Comparison of ENCODE assay signal across 24 cellular contexts in genomic region chr17:39828443-39828842, GRCh38. TPM values are rescaled to one million over a fixed set of nuclear protein-coding genes. Genes with fewer than 3 reads are reported as not detected.
DNase-seq lines count a peak whose midpoint lies in the region; ATAC-seq and TF ChIP-seq lines count a peak whose summit lies in the region.
"Had no signal": no experiment of that assay in that cellular context is flagged by ENCODE, and none has a peak within 500 bp of the region (broad histone marks: within the 10 kb centered on the region; RNA-seq: fewer than 3 reads in every experiment).

No MANE protein-coding gene starts in this region.

- H3K27me3 Mint-ChIP-seq in activated CD4-positive, alpha-beta memory T cell treated with anti-CD3 and anti-CD28 coated beads for 36 hours, result no peaks in the 10 kb centered on the region
- no peaks in the 10 kb centered on the region for H3K27me3 Mint-ChIP-seq in activated CD4-positive, alpha-beta memory T cell treated with anti-CD3 and anti-CD28 coated beads, Interleukin-2, amount 10 ng/mL, durations not matched to agents 7 days and 5 days
- H3K27me3 Mint-ChIP-seq in Calu3 (ENCODE audit: unreplicated experiment), result no peaks in the 10 kb centered on the region
- no peaks in the 10 kb centered on the region for H3K27me3 Mint-ChIP-seq in naive thymus-derived CD8-positive, alpha-beta T cell
- H3K27me3 Mint-ChIP-seq: IgD-negative memory B cell had no signal

- peaks cover 0 to 12% (median 0%) of the 10 kb centered on the region in 45 donors for H3K27me3 ChIP-seq in dorsolateral prefrontal cortex
- H3K27me3 ChIP-seq: BLaER1 treated with 17β-estradiol and CSF1 and Interleukin-3, amounts not matched to agents 10 nM and 100 nM; sigmoid colon had no signal

- H3K4me3 Mint-ChIP-seq in activated CD4-positive, alpha-beta memory T cell treated with anti-CD3 and anti-CD28 coated beads for 36 hours, result no peak overlapping the region
- no peak overlapping the region for H3K4me3 Mint-ChIP-seq in activated CD4-positive, alpha-beta memory T cell treated with anti-CD3 and anti-CD28 coated beads, Interleukin-2, amount 10 ng/mL, durations not matched to agents 7 days and 5 days
- H3K4me3 Mint-ChIP-seq in Calu3 (ENCODE audit: low read depth, unreplicated experiment), result peak overlapping the region; percentile 36
- no peak overlapping the region for H3K4me3 Mint-ChIP-seq in naive thymus-derived CD8-positive, alpha-beta T cell
- H3K4me3 Mint-ChIP-seq: IgD-negative memory B cell had no signal

- POLR2A ChIA-PET in activated CD4-positive, alpha-beta memory T cell treated with anti-CD3 and anti-CD28 coated beads for 36 hours (lab: Charles Lee), result no interaction called here
- POLR2A ChIA-PET in activated CD4-positive, alpha-beta memory T cell treated with anti-CD3 and anti-CD28 coated beads, Interleukin-2, amount 10 ng/mL, durations not matched to agents 7 days and 5 days (lab: Charles Lee), result no interaction called here
- POLR2A ChIA-PET in naive thymus-derived CD8-positive, alpha-beta T cell (lab: Charles Lee), result interaction anchor here (0.7 to 1.1 kb wide), 2 partner anchors 15 to 67 kb away, joined by 3 read pairs; no protein-coding TSS in a partner anchor

- no peaks in the 10 kb centered on the region for H3K36me3 ChIP-seq in mucosa of descending colon (ENCODE audit: low read depth)
- H3K36me3 ChIP-seq: BLaER1 treated with 17β-estradiol and CSF1 and Interleukin-3, amounts not matched to agents 10 nM and 100 nM; MG63; sigmoid colon had no signal

- no peak overlapping the region for H3K27ac ChIP-seq in dorsolateral prefrontal cortex
- H3K27ac ChIP-seq: BLaER1 treated with 17β-estradiol and CSF1 and Interleukin-3, amounts not matched to agents 10 nM and 100 nM; HL-60; sigmoid colon had no signal

- H3K4me1 Mint-ChIP-seq in activated CD4-positive, alpha-beta memory T cell treated with anti-CD3 and anti-CD28 coated beads for 36 hours (ENCODE audit: low read depth), result peaks cover 25% of the 10 kb centered on the region
- H3K4me1 Mint-ChIP-seq in activated CD4-positive, alpha-beta memory T cell treated with anti-CD3 and anti-CD28 coated beads, Interleukin-2, amount 10 ng/mL, durations not matched to agents 7 days and 5 days, result peaks cover 7% of the 10 kb centered on the region
- peaks cover 17% of the 10 kb centered on the region for H3K4me1 Mint-ChIP-seq in Calu3 (ENCODE audit: low read depth, unreplicated experiment)
- peaks cover 12 to 42% (median 28%) of the 10 kb centered on the region in 4 donors for H3K4me1 Mint-ChIP-seq in naive thymus-derived CD8-positive, alpha-beta T cell

- intact Hi-C loops in activated CD4-positive, alpha-beta memory T cell treated with anti-CD3 and anti-CD28 coated beads for 36 hours (cut with micrococcal nuclease), result no loop called here
- intact Hi-C loops in Calu3 (cut with micrococcal nuclease; ENCODE audit: unreplicated experiment) (loop anchor here (1.0 to 2.0 kb wide), 17 partner anchors 20 to 206 kb away; partner anchors contain the start of genes IKZF3, MIEN1, PGAP3 and PSMD3), mucosa of descending colon (cut with DNase I, micrococcal nuclease) (no loop called here), dorsolateral prefrontal cortex (cut with DNase I) (no loop called here), left cardiac atrium (cut with DNase I) (no loop called here)

- CTCF ChIA-PET in activated CD4-positive, alpha-beta memory T cell treated with anti-CD3 and anti-CD28 coated beads for 36 hours (lab: Charles Lee), result no interaction called here
- CTCF ChIA-PET in activated CD4-positive, alpha-beta memory T cell treated with anti-CD3 and anti-CD28 coated beads, Interleukin-2, amount 10 ng/mL, durations not matched to agents 7 days and 5 days (lab: Charles Lee), result no interaction called here
- CTCF ChIA-PET in Calu3 (lab: Charles Lee), result interaction anchor here (0.6 to 31.7 kb wide), 86 partner anchors 8 to 1270 kb away, joined by 3 to 1809 read pairs (median 8); partner anchors contain the start of genes CASC3, ERBB2, GRB7 and GSDMA

- peak overlapping the region; percentile 44 for H3K27ac Mint-ChIP-seq in activated CD4-positive, alpha-beta memory T cell treated with anti-CD3 and anti-CD28 coated beads for 36 hours
- H3K27ac Mint-ChIP-seq in activated CD4-positive, alpha-beta memory T cell treated with anti-CD3 and anti-CD28 coated beads, Interleukin-2, amount 10 ng/mL, durations not matched to agents 7 days and 5 days, result no peak overlapping the region
- peak overlapping the region; percentile 48 for H3K27ac Mint-ChIP-seq in Calu3 (ENCODE audit: unreplicated experiment)
- peak overlapping the region in 8 of 10 donors; percentile 5 to 88 (median 61) for H3K27ac Mint-ChIP-seq in naive thymus-derived CD8-positive, alpha-beta T cell
- H3K27ac Mint-ChIP-seq: activated T-helper 2 cell treated with anti-CD3 and anti-CD28 coated beads, Interferon-gamma antibody, Interleukin-2, Interleukin-4, amounts not matched to agents 10 μg/mL and 5 μg/mL and 100 μg/mL, durations not matched to agents 14 hours and 24 hours and 36 hours had no signal

- H3K9me3 Mint-ChIP-seq in activated CD4-positive, alpha-beta memory T cell treated with anti-CD3 and anti-CD28 coated beads for 36 hours, result peaks cover 22% of the 10 kb centered on the region
- H3K9me3 Mint-ChIP-seq in activated CD4-positive, alpha-beta memory T cell treated with anti-CD3 and anti-CD28 coated beads, Interleukin-2, amount 10 ng/mL, durations not matched to agents 7 days and 5 days, result peaks cover 24% of the 10 kb centered on the region
- H3K9me3 Mint-ChIP-seq in Calu3 (ENCODE audit: low read depth, unreplicated experiment), result peaks cover 19% of the 10 kb centered on the region
- H3K9me3 Mint-ChIP-seq in naive thymus-derived CD8-positive, alpha-beta T cell, result peaks cover 0 to 23% (median 10%) of the 10 kb centered on the region in 9 donors

- H3K36me3 Mint-ChIP-seq in activated CD4-positive, alpha-beta memory T cell treated with anti-CD3 and anti-CD28 coated beads for 36 hours, result peaks cover 66% of the 10 kb centered on the region
- H3K36me3 Mint-ChIP-seq in activated CD4-positive, alpha-beta memory T cell treated with anti-CD3 and anti-CD28 coated beads, Interleukin-2, amount 10 ng/mL, durations not matched to agents 7 days and 5 days (ENCODE audit: low read depth), result peaks cover 61% of the 10 kb centered on the region
- H3K36me3 Mint-ChIP-seq in Calu3 (ENCODE audit: insufficient read depth, unreplicated experiment), result peaks cover 8% of the 10 kb centered on the region
- H3K36me3 Mint-ChIP-seq in naive thymus-derived CD8-positive, alpha-beta T cell, result peaks cover 24 to 84% (median 60%) of the 10 kb centered on the region in 3 donors

- no peak for ATAC-seq in naive thymus-derived CD8-positive, alpha-beta T cell
- ATAC-seq in mucosa of descending colon (no peak), left cardiac atrium (no peak)
- ATAC-seq: left ventricle myocardium superior had no signal

- no peaks in the 10 kb centered on the region for H3K4me1 ChIP-seq in mucosa of descending colon (ENCODE audit: low read depth)
- H3K4me1 ChIP-seq: sigmoid colon had no signal

- DNase-seq in activated CD4-positive, alpha-beta memory T cell treated with anti-CD3 and anti-CD28 coated beads for 36 hours, result no peak
- no peak for DNase-seq in activated CD4-positive, alpha-beta memory T cell treated with anti-CD3 and anti-CD28 coated beads, Interleukin-2, amount 10 ng/mL, durations not matched to agents 7 days and 5 days
- peak; percentile 100 for DNase-seq in Calu3
- peak; percentile 32 for DNase-seq in epithelial cell of esophagus (ENCODE audit: low read depth)
- no peak for DNase-seq in naive thymus-derived CD8-positive, alpha-beta T cell
- no peak for DNase-seq in mucosa of descending colon
- no peak for DNase-seq in dorsolateral prefrontal cortex
- no peak for DNase-seq in left cardiac atrium
- DNase-seq: caudate nucleus, left ventricle myocardium superior, MG63, NCI-H2171 treated with DMSO at 0.1 percent for 48 hours, NCI-H69, SHP77 treated with DMSO at 0.1 percent for 48 hours, sigmoid colon had no signal

- TF ChIP-seq CTCF in Calu3 (IDR thresholded peaks at IDR 0.05; ENCODE audit: unreplicated experiment), result no peak
- no peak for TF ChIP-seq CTCF in epithelial cell of esophagus (IDR thresholded peaks at IDR 0.05; ENCODE audit: insufficient read depth, low read depth, low read length, missing control alignments)
- no peak for TF ChIP-seq CTCF in mucosa of descending colon (IDR thresholded peaks at IDR 0.05)
- no peak for TF ChIP-seq CTCF in dorsolateral prefrontal cortex (IDR thresholded peaks at IDR 0.05 in 54 of 56, conservative IDR thresholded peaks at IDR 0.05 in 2 of 56; ENCODE audit: low read depth in 1 of 56, partially characterized antibody in 56 of 56)

- no TSS peak for BruUV-seq in Calu3 (replicated peaks; lab: Mats Ljungman, UMichigan)

- no peak overlapping the region for H3K4me3 ChIP-seq in epithelial cell of esophagus (ENCODE audit: low read length)
- H3K4me3 ChIP-seq in mucosa of descending colon, result no peak overlapping the region
- no peak overlapping the region for H3K4me3 ChIP-seq in dorsolateral prefrontal cortex
- H3K4me3 ChIP-seq: BLaER1 treated with 17β-estradiol and CSF1 and Interleukin-3, amounts not matched to agents 10 nM and 100 nM; MG63; sigmoid colon had no signal

- peaks cover 8% of the 10 kb centered on the region for H3K9me3 ChIP-seq in mucosa of descending colon

RNA-seq across cellular contexts. Expression of gene IKZF3, which starts 35.7 kb away (rescaled TPM):
- total RNA-seq in activated CD4-positive, alpha-beta memory T cell treated with anti-CD3 and anti-CD28 coated beads for 36 hours, result 10 to 100 TPM; 51.2 to 52.0 TPM
- 10 to 100 TPM; 37.9 to 38.2 TPM for total RNA-seq in activated CD4-positive, alpha-beta memory T cell treated with anti-CD3 and anti-CD28 coated beads, Interleukin-2, amount 10 ng/mL, durations not matched to agents 7 days and 5 days
- 30.9 and 41.0 TPM in 2 replicates for total RNA-seq in Calu3 (2022)
- total RNA-seq in naive thymus-derived CD8-positive, alpha-beta T cell, result 100 to 1,000 TPM; 111 to 118 TPM
- 10 to 100 TPM; 18.8 to 59.2 (median 21.5) TPM for polyA plus RNA-seq in naive thymus-derived CD8-positive, alpha-beta T cell
- 1 to 10 TPM; 3.5 to 5.3 (median 4.6) TPM for total RNA-seq in mucosa of descending colon
- 1 to 10 TPM in 85 of 120 experiments, under 1 TPM in 35; 0.35 to 5.2 (median 1.4) TPM for total RNA-seq in dorsolateral prefrontal cortex
- 1 to 10 TPM; 1.0 to 1.7 TPM for total RNA-seq in left cardiac atrium
- total RNA-seq: A172, dermis microvascular lymphatic vessel endothelial cell, osteocyte had no signal

RNA-seq across cellular contexts. Expression of gene ZPBP2, which starts 39.6 kb away (rescaled TPM):
- total RNA-seq in activated CD4-positive, alpha-beta memory T cell treated with anti-CD3 and anti-CD28 coated beads for 36 hours, result 1 to 10 TPM in 1 of 2 experiments, under 1 TPM in 1; 0.61 to 1.0 TPM
- total RNA-seq in activated CD4-positive, alpha-beta memory T cell treated with anti-CD3 and anti-CD28 coated beads, Interleukin-2, amount 10 ng/mL, durations not matched to agents 7 days and 5 days, result not detected
- total RNA-seq in Calu3 (2022) (not detected in 2 replicates), mucosa of descending colon (not detected), dorsolateral prefrontal cortex (not detected), left cardiac atrium (not detected)
- under 1 TPM; 0.38 to 0.49 TPM for total RNA-seq in naive thymus-derived CD8-positive, alpha-beta T cell
- not detected for polyA plus RNA-seq in naive thymus-derived CD8-positive, alpha-beta T cell
- total RNA-seq: A172; activated T-helper 2 cell treated with anti-CD3 and anti-CD28 coated beads, Interferon-gamma antibody, Interleukin-2, Interleukin-4, amounts not matched to agents 10 μg/mL and 5 μg/mL and 100 μg/mL, durations not matched to agents 14 hours and 24 hours and 36 hours; dermis microvascular lymphatic vessel endothelial cell; left ventricle myocardium superior; osteocyte; sigmoid colon; urinary bladder had no signal
- polyA plus RNA-seq: esophagus had no signal

Comparison
In these comparisons a context has a peak if more than half of its experiments do, and no peak if none do; other contexts are left out.
1. DNase-seq: peak in Calu3 (single experiment) and epithelial cell of esophagus (single experiment); none in activated CD4-positive, alpha-beta memory T cell treated with anti-CD3 and anti-CD28 coated beads for 36 hours (single experiment), activated CD4-positive, alpha-beta memory T cell treated with anti-CD3 and anti-CD28 coated beads, Interleukin-2, amount 10 ng/mL, durations not matched to agents 7 days and 5 days (single experiment), naive thymus-derived CD8-positive, alpha-beta T cell (0 of 10), mucosa of descending colon (0 of 3), dorsolateral prefrontal cortex (0 of 10) and left cardiac atrium (single experiment).